Comparison of ENCODE assay signal across 28 cellular contexts in genomic region chr16:73504591-73504990, GRCh38.
"Had no signal": no experiment of that assay in that cellular context is flagged by ENCODE, and none has a peak within 500 bp of the region (broad histone marks: within the 10 kb centered on the region; RNA-seq: fewer than 3 reads in every experiment).

No MANE protein-coding gene starts in this region.

- H3K27ac Mint-ChIP-seq: activated B cell treated with CpG ODN at 0.5 μM for 24 hours; activated CD4-positive, alpha-beta T cell treated with anti-CD3 and anti-CD28 coated beads, Interleukin-2, amount 10 ng/mL, durations not matched to agents 24 days and 14 days; activated CD8-positive, alpha-beta memory T cell treated with anti-CD3 and anti-CD28 coated beads, Interleukin-2, amount 10 ng/mL, durations not matched to agents 7 days and 5 days; activated naive CD4-positive, alpha-beta T cell treated with anti-CD3 and anti-CD28 coated beads, Interleukin-2, amount 10 ng/mL, durations not matched to agents 7 days and 5 days; activated naive CD8-positive, alpha-beta T cell treated with anti-CD3 and anti-CD28 coated beads for 36 hours; activated T-cell treated with anti-CD3 and anti-CD28 coated beads, Interleukin-2, amount 50 U/mL, for 24 hours; activated T-helper 2 cell treated with anti-CD3 and anti-CD28 coated beads, Interferon-gamma antibody, Interleukin-2, Interleukin-4, amounts not matched to agents 10 μg/mL and 5 μg/mL and 100 μg/mL, durations not matched to agents 14 hours and 24 hours and 36 hours had no signal

- H3K27ac ChIP-seq: brain microvascular endothelial cell, cardiac muscle cell, RWPE1 had no signal

- H3K4me3 ChIP-seq: cardiac muscle cell, MG63 had no signal

- H3K36me3 ChIP-seq: brain microvascular endothelial cell, cardiac muscle cell, MG63 had no signal

- ATAC-seq: activated CD8-positive, alpha-beta memory T cell treated with anti-CD3 and anti-CD28 coated beads, Interleukin-2, amount 10 ng/mL, durations not matched to agents 7 days and 5 days; Panc1 had no signal

- DNase-seq: activated B cell treated with CpG ODN at 0.5 μM for 24 hours; activated CD4-positive, alpha-beta T cell treated with anti-CD3 and anti-CD28 coated beads for 1 hour; activated CD4-positive, alpha-beta T cell treated with anti-CD3 and anti-CD28 coated beads, Interleukin-2, amount 10 ng/mL, durations not matched to agents 24 days and 14 days; activated CD4-positive, alpha-beta T cell treated with anti-CD3 and anti-CD28 coated beads, Interleukin-2, amount 50 U/mL, for 48 hours; activated CD8-positive, alpha-beta memory T cell treated with anti-CD3 and anti-CD28 coated beads, Interleukin-2, amount 10 ng/mL, durations not matched to agents 7 days and 5 days; activated gamma-delta T cell treated with Interleukin-2 at 50 U/mL for 16 hours; activated naive CD4-positive, alpha-beta T cell treated with anti-CD3 and anti-CD28 coated beads, Interleukin-2, amount 10 ng/mL, durations not matched to agents 7 days and 5 days; activated naive CD8-positive, alpha-beta T cell treated with anti-CD3 and anti-CD28 coated beads for 36 hours; activated T-cell treated with anti-CD3 and anti-CD28 coated beads, Interleukin-2, amount 50 U/mL, for 24 hours; brain microvascular endothelial cell; MG63; MV-4-11; NCI-H1092 treated with DMSO at 0.1 percent for 48 hours; NCI-H1417 treated with DMSO at 0.1 percent for 48 hours; NCI-H1694; NCI-H2029; NCI-H2107; NCI-H446 treated with DMSO at 0.1 percent for 48 hours; NCI-H524 treated with DMSO at 0.1 percent for 48 hours; NK-92 treated with Interleukin-12 subunit alpha and Interleukin-12 subunit beta, amount 100 ng/mL, for 24 hours; OCI-M1; SHP77 treated with DMSO at 0.1 percent for 48 hours; T-helper 2 cell; T1000 had no signal

- H3K27me3 ChIP-seq: brain microvascular endothelial cell, cardiac muscle cell, MG63 had no signal

- H3K27me3 Mint-ChIP-seq: activated B cell treated with CpG ODN at 0.5 μM for 24 hours; activated CD4-positive, alpha-beta T cell treated with anti-CD3 and anti-CD28 coated beads, Interleukin-2, amount 10 ng/mL, durations not matched to agents 24 days and 14 days; activated CD8-positive, alpha-beta memory T cell treated with anti-CD3 and anti-CD28 coated beads, Interleukin-2, amount 10 ng/mL, durations not matched to agents 7 days and 5 days; activated naive CD4-positive, alpha-beta T cell treated with anti-CD3 and anti-CD28 coated beads, Interleukin-2, amount 10 ng/mL, durations not matched to agents 7 days and 5 days; activated T-cell treated with anti-CD3 and anti-CD28 coated beads, Interleukin-2, amount 50 U/mL, for 24 hours had no signal

- H3K9me3 ChIP-seq: MG63 had no signal

- H3K9me3 Mint-ChIP-seq: activated B cell treated with CpG ODN at 0.5 μM for 24 hours; activated naive CD8-positive, alpha-beta T cell treated with anti-CD3 and anti-CD28 coated beads for 36 hours; activated T-cell treated with anti-CD3 and anti-CD28 coated beads, Interleukin-2, amount 50 U/mL, for 24 hours had no signal

- H3K4me3 Mint-ChIP-seq: activated B cell treated with CpG ODN at 0.5 μM for 24 hours; activated CD4-positive, alpha-beta T cell treated with anti-CD3 and anti-CD28 coated beads, Interleukin-2, amount 10 ng/mL, durations not matched to agents 24 days and 14 days; activated CD8-positive, alpha-beta memory T cell treated with anti-CD3 and anti-CD28 coated beads, Interleukin-2, amount 10 ng/mL, durations not matched to agents 7 days and 5 days; activated naive CD4-positive, alpha-beta T cell treated with anti-CD3 and anti-CD28 coated beads, Interleukin-2, amount 10 ng/mL, durations not matched to agents 7 days and 5 days; activated naive CD8-positive, alpha-beta T cell treated with anti-CD3 and anti-CD28 coated beads for 36 hours; activated T-cell treated with anti-CD3 and anti-CD28 coated beads, Interleukin-2, amount 50 U/mL, for 24 hours had no signal

- H3K36me3 Mint-ChIP-seq: activated CD8-positive, alpha-beta memory T cell treated with anti-CD3 and anti-CD28 coated beads, Interleukin-2, amount 10 ng/mL, durations not matched to agents 7 days and 5 days; activated naive CD4-positive, alpha-beta T cell treated with anti-CD3 and anti-CD28 coated beads, Interleukin-2, amount 10 ng/mL, durations not matched to agents 7 days and 5 days; activated naive CD8-positive, alpha-beta T cell treated with anti-CD3 and anti-CD28 coated beads for 36 hours had no signal

- H3K4me1 Mint-ChIP-seq: activated B cell treated with CpG ODN at 0.5 μM for 24 hours; activated CD4-positive, alpha-beta T cell treated with anti-CD3 and anti-CD28 coated beads, Interleukin-2, amount 10 ng/mL, durations not matched to agents 24 days and 14 days; activated CD8-positive, alpha-beta memory T cell treated with anti-CD3 and anti-CD28 coated beads, Interleukin-2, amount 10 ng/mL, durations not matched to agents 7 days and 5 days; activated naive CD4-positive, alpha-beta T cell treated with anti-CD3 and anti-CD28 coated beads, Interleukin-2, amount 10 ng/mL, durations not matched to agents 7 days and 5 days; activated naive CD8-positive, alpha-beta T cell treated with anti-CD3 and anti-CD28 coated beads for 36 hours had no signal
